In genomic region chr1:7229696-7230095, GRCh38 we compare ENCODE assay signal across 23 cellular contexts.
DNase-seq lines count a peak whose midpoint lies in the region; ATAC-seq, FAIRE-seq and TF ChIP-seq lines count a peak whose summit lies in the region.
"Had no signal": no experiment of that assay in that cellular context is flagged by ENCODE, and none has a peak within 500 bp of the region (broad histone marks: within the 10 kb centered on the region; RNA-seq: fewer than 3 reads in every experiment).

No MANE protein-coding gene starts in this region.

- H3K9me3 ChIP-seq in WERI-Rb-1 (ENCODE audit: severe bottlenecking) = no peaks in the 10 kb centered on the region
- no peaks in the 10 kb centered on the region for H3K9me3 ChIP-seq in fibroblast of lung (ENCODE audit: control insufficient read depth, insufficient read depth, low read depth, low read length)
- H3K9me3 ChIP-seq in transverse colon = no peaks in the 10 kb centered on the region
- H3K9me3 ChIP-seq: lower lobe of right lung, SJSA1, thyroid gland had no signal

- no peaks in the 10 kb centered on the region for H3K9me3 Mint-ChIP-seq in activated CD8-positive, alpha-beta memory T cell treated with anti-CD3 and anti-CD28 coated beads, Interleukin-2, amount 10 ng/mL, durations not matched to agents 7 days and 5 days (ENCODE audit: low read depth)

- no peaks in the 10 kb centered on the region for H3K4me1 Mint-ChIP-seq in activated CD8-positive, alpha-beta memory T cell treated with anti-CD3 and anti-CD28 coated beads, Interleukin-2, amount 10 ng/mL, durations not matched to agents 7 days and 5 days
- H3K4me1 Mint-ChIP-seq: T-helper 17 cell had no signal

- H3K4me3 ChIP-seq in WERI-Rb-1 (ENCODE audit: low read depth, low read length) = no peak overlapping the region
- H3K4me3 ChIP-seq in fibroblast of lung (replicated peaks in 1 of 4; ENCODE audit: control extremely low read depth in 1 of 4, insufficient read depth in 1 of 4, low read depth in 3 of 4, low read length in 4 of 4) = no peak overlapping the region
- no peak overlapping the region for H3K4me3 ChIP-seq in transverse colon
- H3K4me3 ChIP-seq: K562, lower lobe of right lung, SJSA1, thyroid gland had no signal

- H3K4me3 Mint-ChIP-seq in activated CD8-positive, alpha-beta memory T cell treated with anti-CD3 and anti-CD28 coated beads, Interleukin-2, amount 10 ng/mL, durations not matched to agents 7 days and 5 days = no peak overlapping the region
- H3K4me3 Mint-ChIP-seq: T-helper 17 cell had no signal

- H3K27ac Mint-ChIP-seq in activated CD8-positive, alpha-beta memory T cell treated with anti-CD3 and anti-CD28 coated beads, Interleukin-2, amount 10 ng/mL, durations not matched to agents 7 days and 5 days = no peak overlapping the region
- H3K27ac Mint-ChIP-seq: T-helper 17 cell had no signal

- ATAC-seq in activated CD8-positive, alpha-beta memory T cell treated with anti-CD3 and anti-CD28 coated beads, Interleukin-2, amount 10 ng/mL, durations not matched to agents 7 days and 5 days = no peak
- no peak for ATAC-seq in GM18498 (IDR thresholded peaks at IDR 0.05; ENCODE audit: unreplicated experiment)
- ATAC-seq: K562; stimulated activated naive CD8-positive, alpha-beta T cell treated with anti-CD3 and anti-CD28 coated beads, Interleukin-15, Interleukin-2, amounts not matched to agents 100 U/mL and 50 U/mL, for 24 hours; T-helper 17 cell had no signal

- H3K27ac ChIP-seq in WERI-Rb-1 (peak overlapping the region; percentile 80), fibroblast of lung (ENCODE audit: insufficient read depth, low read length) (no peak overlapping the region), transverse colon (no peak overlapping the region)
- H3K27ac ChIP-seq: C4-2B, lower lobe of right lung, SJSA1, thyroid gland had no signal

- in situ Hi-C loops in transverse colon (cut with MboI; ENCODE audit: low pct_ligation_motif_present in 1 of 4, low pct_unique_long_range_greater_than_20kb in 1 of 4, low sequenced_read_pairs in 3 of 4) = loop anchor here in 1 of 4 donors (10.0 kb wide), 1 partner anchor 415 kb away; no protein-coding TSS in a partner anchor

- H3K36me3 Mint-ChIP-seq in activated CD8-positive, alpha-beta memory T cell treated with anti-CD3 and anti-CD28 coated beads, Interleukin-2, amount 10 ng/mL, durations not matched to agents 7 days and 5 days = no peaks in the 10 kb centered on the region

- H3K36me3 ChIP-seq in WERI-Rb-1 (no peaks in the 10 kb centered on the region), fibroblast of lung (ENCODE audit: control insufficient read depth, insufficient read depth, low read length) (no peaks in the 10 kb centered on the region), transverse colon (no peaks in the 10 kb centered on the region)
- H3K36me3 ChIP-seq: lower lobe of right lung, SJSA1, thyroid gland had no signal

- no peak for FAIRE-seq in H54 (lab: Jason Lieb, UNC)
- FAIRE-seq: D721Med, endothelial cell of umbilical vein, K562, kidney, RCC 7860 had no signal

- no peak for TF ChIP-seq EP300 in transverse colon (IDR thresholded peaks at IDR 0.05; ENCODE audit: low read depth)

- 13 to 87% methylated on average over 2 to 8 of the region's 8 CpGs for WGBS in transverse colon (ENCODE audit: low coverage in 1 of 2), 2 donors

- CTCF ChIA-PET in activated CD8-positive, alpha-beta memory T cell treated with anti-CD3 and anti-CD28 coated beads, Interleukin-2, amount 10 ng/mL, durations not matched to agents 7 days and 5 days (lab: Charles Lee) = no interaction called here

- H4K20me1 ChIP-seq in fibroblast of lung (ENCODE audit: control insufficient read depth, extremely low read depth, insufficient read depth, low read length) = no peaks in the 10 kb centered on the region

- H3K9ac ChIP-seq in fibroblast of lung (ENCODE audit: insufficient read depth, low read length) = no peak overlapping the region

- H3K27me3 Mint-ChIP-seq in activated CD8-positive, alpha-beta memory T cell treated with anti-CD3 and anti-CD28 coated beads, Interleukin-2, amount 10 ng/mL, durations not matched to agents 7 days and 5 days = no peaks in the 10 kb centered on the region

- TF ChIP-seq CTCF in WERI-Rb-1 (IDR thresholded peaks at IDR 0.05; ENCODE audit: low read depth, low read length) (no peak), fibroblast of lung (conservative IDR thresholded peaks at IDR 0.05 in 1 of 2, IDR thresholded peaks at IDR 0.05 in 1 of 2; ENCODE audit: low read depth in 1 of 2, low read length in 2 of 2) (no peak), transverse colon (IDR thresholded peaks at IDR 0.05) (no peak)

- H3K4me2 ChIP-seq in fibroblast of lung (ENCODE audit: extremely low read depth, insufficient read depth, low read length) = no peak overlapping the region

- TF ChIP-seq POLR2A in transverse colon (IDR thresholded peaks at IDR 0.05) (no peak), H54 (IDR thresholded peaks at IDR 0.05; ENCODE audit: low read depth, low read length) (no peak)

- intact Hi-C loops in transverse colon (cut with DNase I; ENCODE audit: low total_unique reads) = no loop called here

- H2AFZ ChIP-seq in fibroblast of lung (ENCODE audit: low read length) = no peak overlapping the region

- H3K4me1 ChIP-seq in fibroblast of lung (ENCODE audit: control insufficient read depth, extremely low read depth, insufficient read depth, low read length) (peaks cover 3% of the 10 kb centered on the region), transverse colon (no peaks in the 10 kb centered on the region)
- H3K4me1 ChIP-seq: lower lobe of right lung, SJSA1, thyroid gland had no signal

- DNase-seq in activated CD8-positive, alpha-beta memory T cell treated with anti-CD3 and anti-CD28 coated beads, Interleukin-2, amount 10 ng/mL, durations not matched to agents 7 days and 5 days = peak; percentile 5
- DNase-seq in activated CD8-positive, alpha-beta memory T cell treated with anti-CD3 and anti-CD28 coated beads, Interleukin-2, amount 50 U/mL, for 4 hours = no peak
- no peak for DNase-seq in WERI-Rb-1
- DNase-seq in fibroblast of lung (ENCODE audit: low read depth in 2 of 2) = peak; percentile 49 to 74
- no peak for DNase-seq in transverse colon
- DNase-seq in H54 (ENCODE audit: insufficient read length, low spot score) = no peak
- DNase-seq in mesenteric fat pad (ENCODE audit: low spot score) = no peak
- DNase-seq: cortex of kidney; H7; lower lobe of right lung; MV-4-11; stimulated activated CD4-positive, alpha-beta T cell treated with anti-CD3 and anti-CD28 coated beads, Interleukin-4, amount 100 ng/mL, for 24 hours; stimulated activated naive CD8-positive, alpha-beta T cell treated with anti-CD3 and anti-CD28 coated beads, Interleukin-15, Interleukin-2, amounts not matched to agents 100 U/mL and 50 U/mL, for 24 hours; T-helper 17 cell; thyroid gland had no signal

- no peaks in the 10 kb centered on the region for H3K27me3 ChIP-seq in WERI-Rb-1 (ENCODE audit: insufficient read depth, low read depth, severe bottlenecking)
- H3K27me3 ChIP-seq in fibroblast of lung (ENCODE audit: control insufficient read depth, insufficient read depth, low read length) = no peaks in the 10 kb centered on the region
- H3K27me3 ChIP-seq in transverse colon = no peaks in the 10 kb centered on the region
- H3K27me3 ChIP-seq: SJSA1, thyroid gland had no signal

- no peaks in the 10 kb centered on the region for H3K79me2 ChIP-seq in fibroblast of lung (ENCODE audit: control insufficient read depth, insufficient read depth, low read length)

Comparison
In these comparisons a context has a peak if more than half of its experiments do, and no peak if none do; other contexts are left out.
1. DNase-seq: peak in activated CD8-positive, alpha-beta memory T cell treated with anti-CD3 and anti-CD28 coated beads, Interleukin-2, amount 10 ng/mL, durations not matched to agents 7 days and 5 days (single experiment) and fibroblast of lung (2 of 2); none in activated CD8-positive, alpha-beta memory T cell treated with anti-CD3 and anti-CD28 coated beads, Interleukin-2, amount 50 U/mL, for 4 hours (single experiment), WERI-Rb-1 (single experiment), transverse colon (single experiment), H54 (single experiment) and mesenteric fat pad (single experiment).